9 cellular contexts compared by ENCODE assay signal in genomic region chr19:12783226-12783848, GRCh38. TPM values are rescaled to one million over a fixed set of nuclear protein-coding genes. Genes with fewer than 3 reads are reported as not detected.
DNase-seq lines count a peak whose midpoint lies in the region; ATAC-seq and TF ChIP-seq lines count a peak whose summit lies in the region.
"Had no signal": no experiment of that assay in that cellular context is flagged by ENCODE, and none has a peak within 500 bp of the region (broad histone marks: within the 10 kb centered on the region; RNA-seq: fewer than 3 reads in every experiment).

No MANE protein-coding gene starts in this region.

- H3K9me3 Mint-ChIP-seq in activated naive CD8-positive, alpha-beta T cell treated with anti-CD3 and anti-CD28 coated beads, Interleukin-2, amount 10 ng/mL, durations not matched to agents 7 days and 5 days = no peaks in the 10 kb centered on the region
- H3K9me3 Mint-ChIP-seq in stimulated activated naive CD8-positive, alpha-beta T cell treated with anti-CD3 and anti-CD28 coated beads, Interleukin-15, Interleukin-2, amounts not matched to agents 100 ng/mL and 50 ng/mL, for 24 hours = no peaks in the 10 kb centered on the region
- H3K9me3 Mint-ChIP-seq: dendritic cell treated with granulocyte-macrophage colony-stimulating factor and Interleukin-4, amounts not matched to agents 40 ng/mL and 50 ng/mL, for 4 days had no signal

- no peak overlapping the region for H3K27ac ChIP-seq in cardiac muscle cell
- peak overlapping the region; percentile 99 to 100 for H3K27ac ChIP-seq in left lung

- peak overlapping the region; percentile 39 for H3K4me3 ChIP-seq in cardiac muscle cell
- H3K4me3 ChIP-seq in left lung = peak overlapping the region; percentile 29 to 42

- TF ChIP-seq CTCF in cardiac muscle cell (IDR thresholded peaks at IDR 0.05; ENCODE audit: low read depth, low read length) (no peak), left lung (IDR thresholded peaks at IDR 0.05) (no peak)

- no peaks in the 10 kb centered on the region for H3K9me3 ChIP-seq in cardiac muscle cell (ENCODE audit: low read depth)
- H3K9me3 ChIP-seq in left lung = no peaks in the 10 kb centered on the region

- peak overlapping the region; percentile 96 for H3K4me3 Mint-ChIP-seq in activated naive CD8-positive, alpha-beta T cell treated with anti-CD3 and anti-CD28 coated beads, Interleukin-2, amount 10 ng/mL, durations not matched to agents 7 days and 5 days
- H3K4me3 Mint-ChIP-seq in stimulated activated naive CD8-positive, alpha-beta T cell treated with anti-CD3 and anti-CD28 coated beads, Interleukin-15, Interleukin-2, amounts not matched to agents 100 ng/mL and 50 ng/mL, for 24 hours = no peak overlapping the region
- H3K4me3 Mint-ChIP-seq: dendritic cell treated with granulocyte-macrophage colony-stimulating factor and Interleukin-4, amounts not matched to agents 40 ng/mL and 50 ng/mL, for 4 days had no signal

- peak overlapping the region; percentile 81 for H3K27ac Mint-ChIP-seq in activated naive CD8-positive, alpha-beta T cell treated with anti-CD3 and anti-CD28 coated beads, Interleukin-2, amount 10 ng/mL, durations not matched to agents 7 days and 5 days
- H3K27ac Mint-ChIP-seq in stimulated activated naive CD8-positive, alpha-beta T cell treated with anti-CD3 and anti-CD28 coated beads, Interleukin-15, Interleukin-2, amounts not matched to agents 100 ng/mL and 50 ng/mL, for 24 hours = peak overlapping the region; percentile 97
- H3K27ac Mint-ChIP-seq: dendritic cell treated with granulocyte-macrophage colony-stimulating factor and Interleukin-4, amounts not matched to agents 40 ng/mL and 50 ng/mL, for 4 days had no signal

- POLR2A ChIA-PET in activated naive CD8-positive, alpha-beta T cell treated with anti-CD3 and anti-CD28 coated beads, Interleukin-2, amount 10 ng/mL, durations not matched to agents 7 days and 5 days (lab: Charles Lee) = interaction anchor here (0.6 to 8.6 kb wide), 3 partner anchors 12 to 46 kb away, joined by 3 to 361 read pairs (median 4); partner anchors contain the start of genes GET3, JUNB and RNASEH2A

- H3K27me3 Mint-ChIP-seq in activated naive CD8-positive, alpha-beta T cell treated with anti-CD3 and anti-CD28 coated beads, Interleukin-2, amount 10 ng/mL, durations not matched to agents 7 days and 5 days = no peaks in the 10 kb centered on the region
- no peaks in the 10 kb centered on the region for H3K27me3 Mint-ChIP-seq in stimulated activated naive CD8-positive, alpha-beta T cell treated with anti-CD3 and anti-CD28 coated beads, Interleukin-15, Interleukin-2, amounts not matched to agents 100 ng/mL and 50 ng/mL, for 24 hours
- H3K27me3 Mint-ChIP-seq: dendritic cell treated with granulocyte-macrophage colony-stimulating factor and Interleukin-4, amounts not matched to agents 40 ng/mL and 50 ng/mL, for 4 days had no signal

- no peak for DNase-seq in cardiac muscle cell (ENCODE audit: low read depth in 1 of 2, low spot score in 1 of 2)
- DNase-seq in cardiac septum (ENCODE audit: low spot score) = no peak
- DNase-seq in activated naive CD8-positive, alpha-beta T cell treated with anti-CD3 and anti-CD28 coated beads, Interleukin-2, amount 10 ng/mL, durations not matched to agents 7 days and 5 days = peak; percentile 59
- DNase-seq in left lung = no peak
- no peak for DNase-seq in NCI-H774 (lab: John Stamatoyannopoulos, UW)
- DNase-seq in NCI-H226 = no peak

- H3K36me3 ChIP-seq in cardiac muscle cell (no peaks in the 10 kb centered on the region), left lung (no peaks in the 10 kb centered on the region)

- ATAC-seq in activated naive CD8-positive, alpha-beta T cell treated with anti-CD3 and anti-CD28 coated beads, Interleukin-2, amount 10 ng/mL, durations not matched to agents 7 days and 5 days (ENCODE audit: low read depth) = no peak
- ATAC-seq in left lung (no peak), HG03354 (IDR thresholded peaks at IDR 0.05; ENCODE audit: poor library complexity, severe bottlenecking, unreplicated experiment) (no peak)

- H3K36me3 Mint-ChIP-seq in activated naive CD8-positive, alpha-beta T cell treated with anti-CD3 and anti-CD28 coated beads, Interleukin-2, amount 10 ng/mL, durations not matched to agents 7 days and 5 days = no peaks in the 10 kb centered on the region
- H3K36me3 Mint-ChIP-seq in stimulated activated naive CD8-positive, alpha-beta T cell treated with anti-CD3 and anti-CD28 coated beads, Interleukin-15, Interleukin-2, amounts not matched to agents 100 ng/mL and 50 ng/mL, for 24 hours (ENCODE audit: low read depth) = no peaks in the 10 kb centered on the region

- H3K27me3 ChIP-seq in cardiac muscle cell (no peaks in the 10 kb centered on the region), left lung (no peaks in the 10 kb centered on the region)

- peaks cover 26% of the 10 kb centered on the region for H3K4me1 Mint-ChIP-seq in activated naive CD8-positive, alpha-beta T cell treated with anti-CD3 and anti-CD28 coated beads, Interleukin-2, amount 10 ng/mL, durations not matched to agents 7 days and 5 days
- H3K4me1 Mint-ChIP-seq in stimulated activated naive CD8-positive, alpha-beta T cell treated with anti-CD3 and anti-CD28 coated beads, Interleukin-15, Interleukin-2, amounts not matched to agents 100 ng/mL and 50 ng/mL, for 24 hours (ENCODE audit: low read depth) = peaks cover 48% of the 10 kb centered on the region

- H3K4me1 ChIP-seq in cardiac muscle cell (ENCODE audit: low read depth) = peaks cover 28% of the 10 kb centered on the region
- H3K4me1 ChIP-seq in left lung = peaks cover 59 to 97% of the 10 kb centered on the region in 2 donors

- intact Hi-C loops in cardiac septum (cut with DNase I) = no loop called here
- intact Hi-C loops in left lung (cut with DNase I) = no loop called here

RNA-seq across cellular contexts. Expression of gene JUNB, which starts 7.9 kb away (rescaled TPM):
- 57.6 and 103 TPM in 2 replicates for total RNA-seq in cardiac muscle cell
- polyA plus RNA-seq in cardiac muscle cell = 37.2 and 48.3 TPM in 2 replicates
- 97.7 TPM for total RNA-seq in cardiac septum
- 10 to 100 TPM; 82.7 to 84.6 TPM for total RNA-seq in activated naive CD8-positive, alpha-beta T cell treated with anti-CD3 and anti-CD28 coated beads, Interleukin-2, amount 10 ng/mL, durations not matched to agents 7 days and 5 days
- total RNA-seq in left lung = 100 to 1,000 TPM; 131 to 135 TPM

RNA-seq across cellular contexts. Expression of gene HOOK2, which starts 8.0 kb away (rescaled TPM):
- total RNA-seq in cardiac muscle cell (28.5 and 54.4 TPM in 2 replicates), cardiac septum (101 TPM), left lung (10 to 100 TPM; 57.7 to 57.9 TPM)
- 31.1 and 41.6 TPM in 2 replicates for polyA plus RNA-seq in cardiac muscle cell
- total RNA-seq in activated naive CD8-positive, alpha-beta T cell treated with anti-CD3 and anti-CD28 coated beads, Interleukin-2, amount 10 ng/mL, durations not matched to agents 7 days and 5 days = 10 to 100 TPM; 20.0 to 20.3 TPM

RNA-seq across cellular contexts. Expression of gene PRDX2, which starts 18.3 kb away (rescaled TPM):
- 1,316 and 1,694 TPM in 2 replicates for total RNA-seq in cardiac muscle cell
- polyA plus RNA-seq in cardiac muscle cell = 1,469 and 1,719 TPM in 2 replicates
- 595 TPM for total RNA-seq in cardiac septum
- 100 to 1,000 TPM; 170 to 181 TPM for total RNA-seq in activated naive CD8-positive, alpha-beta T cell treated with anti-CD3 and anti-CD28 coated beads, Interleukin-2, amount 10 ng/mL, durations not matched to agents 7 days and 5 days
- total RNA-seq in left lung = 100 to 1,000 TPM; 186 to 217 TPM

RNA-seq across cellular contexts. Expression of gene THSD8, which starts 18.5 kb away (rescaled TPM):
- total RNA-seq in cardiac muscle cell (0.63 TPM in 1 of 2 replicates, not detected in the other), cardiac septum (0.94 TPM), left lung (1 to 10 TPM; 6.6 to 9.0 TPM)
- 15.0 and 19.0 TPM in 2 replicates for polyA plus RNA-seq in cardiac muscle cell
- 10 to 100 TPM in 1 of 2 experiments, 1 to 10 TPM in 1; 5.8 to 10.8 TPM for total RNA-seq in activated naive CD8-positive, alpha-beta T cell treated with anti-CD3 and anti-CD28 coated beads, Interleukin-2, amount 10 ng/mL, durations not matched to agents 7 days and 5 days

RNA-seq across cellular contexts. Expression of gene RNASEH2A, which starts 23.0 kb away (rescaled TPM):
- 20.4 and 29.0 TPM in 2 replicates for total RNA-seq in cardiac muscle cell
- polyA plus RNA-seq in cardiac muscle cell = 40.4 and 57.3 TPM in 2 replicates
- total RNA-seq in cardiac septum = 4.4 TPM
- total RNA-seq in activated naive CD8-positive, alpha-beta T cell treated with anti-CD3 and anti-CD28 coated beads, Interleukin-2, amount 10 ng/mL, durations not matched to agents 7 days and 5 days = 10 to 100 TPM; 46.2 to 47.8 TPM
- 10 to 100 TPM; 10.9 to 16.6 TPM for total RNA-seq in left lung
